ENCODE assay signal across 20 cellular contexts in genomic region chr14:54600685-54601084, GRCh38. TPM values are rescaled to one million over a fixed set of nuclear protein-coding genes. Genes with fewer than 3 reads are reported as not detected.
DNase-seq lines count a peak whose midpoint lies in the region; ATAC-seq, FAIRE-seq and TF ChIP-seq lines count a peak whose summit lies in the region.
"Had no signal": no experiment of that assay in that cellular context is flagged by ENCODE, and none has a peak within 500 bp of the region (broad histone marks: within the 10 kb centered on the region; RNA-seq: fewer than 3 reads in every experiment).

No MANE protein-coding gene starts in this region.

- POLR2A ChIA-PET in AG04450 (lab: Yijun Ruan, JAX) = interaction anchor here (0.6 to 1.8 kb wide), 8 partner anchors 9 to 173 kb away, joined by 3 to 7 read pairs (median 4); partner anchors contain the start of gene SAMD4A

- H4K20me1 ChIP-seq in astrocyte (ENCODE audit: insufficient read depth, low read length) = peaks cover 40% of the 10 kb centered on the region

- H3K9me3 Mint-ChIP-seq in astrocyte (ENCODE audit: unreplicated experiment) = no peaks in the 10 kb centered on the region
- H3K9me3 Mint-ChIP-seq: activated T-cell treated with anti-CD3 and anti-CD28 coated beads, Interleukin-2, amount 50 U/mL, for 72 hours; CD8-positive, alpha-beta T cell had no signal

- no peak for TF ChIP-seq POLR2A in spleen (IDR thresholded peaks at IDR 0.05)

- peak; percentile 68 for DNase-seq in AG04450 (ENCODE audit: low read depth, low spot score)
- peak; percentile 92 for DNase-seq in HCEC 1CT
- peak; percentile 73 for DNase-seq in astrocyte (ENCODE audit: low read depth)
- peak; percentile 86 for DNase-seq in fibroblast of villous mesenchyme (ENCODE audit: low read depth)
- no peak for DNase-seq in stimulated activated CD4-positive, alpha-beta T cell treated with anti-CD3 and anti-CD28 coated beads, Interleukin-2, amount 100 ng/mL, for 48 hours
- DNase-seq in spleen = no peak
- DNase-seq in SW480 (ENCODE audit: low spot score) = no peak
- DNase-seq: activated CD4-positive, alpha-beta T cell treated with anti-CD3 and anti-CD28 coated beads, Interleukin-2, amount 50 U/mL, for 48 hours; activated naive CD8-positive, alpha-beta T cell treated with anti-CD3 and anti-CD28 coated beads, Interleukin-2, amount 10 ng/mL, durations not matched to agents 7 days and 5 days; activated T-cell treated with anti-CD3 and anti-CD28 coated beads, Interleukin-2, amount 50 U/mL, for 72 hours; CD8-positive, alpha-beta T cell; NCI-H2029 treated with DMSO at 0.1 percent for 48 hours; NCI-H748 treated with DMSO at 0.1 percent for 48 hours; Peyer's patch; right cardiac atrium; stimulated activated CD4-positive, alpha-beta T cell treated with anti-CD3 and anti-CD28 coated beads, Interleukin-2, amount 100 ng/mL, for 24 hours; substantia nigra; SW 1271 had no signal

- H3K4me3 ChIP-seq in AG04450 (ENCODE audit: low read depth, low read length) = no peak overlapping the region
- no peak overlapping the region for H3K4me3 ChIP-seq in astrocyte (ENCODE audit: insufficient read depth, low read depth, low read length)
- no peak overlapping the region for H3K4me3 ChIP-seq in fibroblast of villous mesenchyme (ENCODE audit: low read depth, low read length)
- no peak overlapping the region for H3K4me3 ChIP-seq in spleen
- H3K4me3 ChIP-seq: Peyer's patch had no signal

- H3K4me1 ChIP-seq in astrocyte (ENCODE audit: insufficient read depth, low read length) (peaks cover 8% of the 10 kb centered on the region), spleen (peaks cover 0 to 8% (median 4%) of the 10 kb centered on the region in 6 donors)
- H3K4me1 ChIP-seq: Peyer's patch had no signal

- H3K27ac ChIP-seq in AG04450 (ENCODE audit: low read depth, low read length) (peak overlapping the region; percentile 40), astrocyte (ENCODE audit: low read depth, low read length) (peak overlapping the region; percentile 10), spleen (peak overlapping the region in 2 of 8 donors; percentile 37 to 39)
- H3K27ac ChIP-seq: Peyer's patch had no signal

- peak; percentile 86 for FAIRE-seq in astrocyte (lab: Jason Lieb, UNC)

- peaks cover 69% of the 10 kb centered on the region for H3K79me2 ChIP-seq in astrocyte (ENCODE audit: insufficient read depth, low read length)

- peaks cover 60% of the 10 kb centered on the region for H3K4me1 Mint-ChIP-seq in astrocyte (ENCODE audit: low read depth, unreplicated experiment)
- H3K4me1 Mint-ChIP-seq: activated naive CD8-positive, alpha-beta T cell treated with anti-CD3 and anti-CD28 coated beads, Interleukin-2, amount 10 ng/mL, durations not matched to agents 7 days and 5 days had no signal

- TF ChIP-seq CTCF in AG04450 (IDR thresholded peaks at IDR 0.05; ENCODE audit: low read depth, low read length) (no peak), astrocyte (IDR thresholded peaks at IDR 0.05; ENCODE audit: insufficient read depth, low read depth, low read length) (no peak), fibroblast of villous mesenchyme (IDR thresholded peaks at IDR 0.05; ENCODE audit: insufficient read depth, low read depth, low read length) (no peak), spleen (IDR thresholded peaks at IDR 0.05 in 8 of 11, conservative IDR thresholded peaks at IDR 0.05 in 3 of 11) (no peak)

- CTCF ChIA-PET in AG04450 (lab: Charles Lee) = interaction anchor here (1.0 kb wide), 1 partner anchor 42 kb away, joined by 4 read pairs; no protein-coding TSS in a partner anchor

- no peak for ATAC-seq in HG03039 (IDR thresholded peaks at IDR 0.05; ENCODE audit: unreplicated experiment)
- ATAC-seq: activated T-cell treated with anti-CD3 and anti-CD28 coated beads, Interleukin-2, amount 50 U/mL, for 72 hours; CD8-positive, alpha-beta T cell; HCT116; right cardiac atrium had no signal

- H3K27me3 ChIP-seq in AG04450 (ENCODE audit: control insufficient read depth, insufficient read depth, low read length) (no peaks in the 10 kb centered on the region), astrocyte (ENCODE audit: insufficient read depth, low read length) (no peaks in the 10 kb centered on the region), spleen (replicated peaks in 1 of 7) (no peaks in the 10 kb centered on the region)
- H3K27me3 ChIP-seq: Peyer's patch had no signal

- no peak overlapping the region for H3K4me3 Mint-ChIP-seq in astrocyte (ENCODE audit: unreplicated experiment)
- H3K4me3 Mint-ChIP-seq: activated naive CD8-positive, alpha-beta T cell treated with anti-CD3 and anti-CD28 coated beads, Interleukin-2, amount 10 ng/mL, durations not matched to agents 7 days and 5 days; activated T-cell treated with anti-CD3 and anti-CD28 coated beads, Interleukin-2, amount 50 U/mL, for 72 hours; CD8-positive, alpha-beta T cell had no signal

- intact Hi-C loops in spleen (cut with DNase I; ENCODE audit: low total_unique reads) = no loop called here

- H3K36me3 Mint-ChIP-seq in astrocyte (ENCODE audit: low read depth, unreplicated experiment) = peaks cover 5% of the 10 kb centered on the region
- H3K36me3 Mint-ChIP-seq: activated naive CD8-positive, alpha-beta T cell treated with anti-CD3 and anti-CD28 coated beads, Interleukin-2, amount 10 ng/mL, durations not matched to agents 7 days and 5 days; CD8-positive, alpha-beta T cell had no signal

- H2AFZ ChIP-seq in astrocyte (ENCODE audit: low read depth, low read length) = no peak overlapping the region

- H3K27me3 Mint-ChIP-seq in astrocyte (ENCODE audit: low read depth, unreplicated experiment) = no peaks in the 10 kb centered on the region

- H3K27ac Mint-ChIP-seq in astrocyte (ENCODE audit: unreplicated experiment) = peak overlapping the region; percentile 1
- H3K27ac Mint-ChIP-seq: activated naive CD8-positive, alpha-beta T cell treated with anti-CD3 and anti-CD28 coated beads, Interleukin-2, amount 10 ng/mL, durations not matched to agents 7 days and 5 days; activated T-cell treated with anti-CD3 and anti-CD28 coated beads, Interleukin-2, amount 50 U/mL, for 72 hours; CD8-positive, alpha-beta T cell had no signal

- H3K36me3 ChIP-seq in astrocyte (ENCODE audit: insufficient read depth, low read length) = no peaks in the 10 kb centered on the region
- no peaks in the 10 kb centered on the region for H3K36me3 ChIP-seq in spleen
- H3K36me3 ChIP-seq: Peyer's patch had no signal

- no peak overlapping the region for H3K4me2 ChIP-seq in astrocyte (ENCODE audit: low read length)

- 87 to 100% (median 97%) methylated on average over 2 of the region's 2 CpGs for WGBS in spleen, 5 donors

- no peak overlapping the region for H3K9ac ChIP-seq in astrocyte (ENCODE audit: low read length)

- H3K9me3 ChIP-seq in AG04450 (ENCODE audit: control insufficient read depth, insufficient read depth, low read length) (no peaks in the 10 kb centered on the region), astrocyte (ENCODE audit: insufficient read depth, low read depth, low read length) (no peaks in the 10 kb centered on the region), spleen (no peaks in the 10 kb centered on the region)
- H3K9me3 ChIP-seq: Peyer's patch had no signal

RNA-seq across cellular contexts. Expression of gene SAMD4A, which starts 33.8 kb away (rescaled TPM):
- 12.7 and 21.0 TPM in 2 replicates for polyA plus RNA-seq in AG04450 (2011; rRNA removed)
- 64.5 and 81.7 TPM in 2 replicates for polyA minus RNA-seq in AG04450 (2011; rRNA and poly(A)+ RNA removed)
- total RNA-seq in astrocyte = 68.2 and 69.0 TPM in 2 replicates
- 43.5 and 61.3 TPM in 2 replicates for total RNA-seq in fibroblast of villous mesenchyme
- total RNA-seq in spleen = 10 to 100 TPM; 15.5 to 31.0 (median 24.5) TPM
- polyA plus RNA-seq in spleen = 1 to 10 TPM; 2.3 to 7.7 (median 3.3) TPM

Comparison
In these comparisons a context has a peak if more than half of its experiments do, and no peak if none do; other contexts are left out.
1. DNase-seq: peak in AG04450 (single experiment), HCEC 1CT (single experiment), astrocyte (single experiment) and fibroblast of villous mesenchyme (single experiment); none in stimulated activated CD4-positive, alpha-beta T cell treated with anti-CD3 and anti-CD28 coated beads, Interleukin-2, amount 100 ng/mL, for 48 hours (0 of 2), spleen (single experiment) and SW480 (single experiment).